1 cellular context compared by ENCODE assay signal in genomic region chr5:75051217-75051751, GRCh38.
TF ChIP-seq lines count a peak whose summit lies in the region.

No MANE protein-coding gene starts in this region.

TF ChIP-seq in SK-N-SH treated with all-trans-retinoic acid at 6 μM for 48 hours, 23 proteins besides CTCF, POLR2A, EP300 and RAD21 (continued from another document):
- no peak for TF ChIP-seq CSRNP3 (CRISPR knock-in tag; IDR thresholded peaks at IDR 0.05)
- no peak for TF ChIP-seq ZNF70 (CRISPR knock-in tag; IDR thresholded peaks at IDR 0.05)
- no peak for TF ChIP-seq PATZ1 (CRISPR knock-in tag; IDR thresholded peaks at IDR 0.05; ENCODE audit: borderline replicate concordance)
- no peak for TF ChIP-seq RARB (CRISPR knock-in tag; IDR thresholded peaks at IDR 0.05)
- TF ChIP-seq TSHZ2 (CRISPR knock-in tag; IDR thresholded peaks at IDR 0.05): no peak
- TF ChIP-seq ZC3H10 (CRISPR knock-in tag; IDR thresholded peaks at IDR 0.05): no peak
